15 cellular contexts compared by ENCODE assay signal in genomic region chr14:39023939-39024871, GRCh38.
DNase-seq lines count a peak whose midpoint lies in the region; ATAC-seq lines count a peak whose summit lies in the region.
"Had no signal": no experiment of that assay in that cellular context is flagged by ENCODE, and none has a peak within 500 bp of the region (broad histone marks: within the 10 kb centered on the region; RNA-seq: fewer than 3 reads in every experiment).

No MANE protein-coding gene starts in this region.

- H3K4me3 ChIP-seq in mucosa of stomach (ENCODE audit: low read length), result no peak overlapping the region

- no peak for ATAC-seq in HG03469 (IDR thresholded peaks at IDR 0.05; ENCODE audit: unreplicated experiment)
- no peak for ATAC-seq in GM18867 (IDR thresholded peaks at IDR 0.05; ENCODE audit: unreplicated experiment)
- ATAC-seq: activated CD4-positive, alpha-beta T cell treated with anti-CD3 and anti-CD28 coated beads for 36 hours had no signal

- H3K36me3 ChIP-seq in mucosa of stomach (ENCODE audit: control insufficient read depth, insufficient read depth, low read length), result no peaks in the 10 kb centered on the region
- H3K36me3 ChIP-seq: neutrophil had no signal

- H3K9me3 ChIP-seq in mucosa of stomach (ENCODE audit: control insufficient read depth, low read length), result no peaks in the 10 kb centered on the region
- H3K9me3 ChIP-seq: neutrophil had no signal

- H3K27me3 ChIP-seq in mucosa of stomach (ENCODE audit: control insufficient read depth, insufficient read depth, low read length), result no peaks in the 10 kb centered on the region
- H3K27me3 ChIP-seq: neutrophil had no signal

- H3K4me1 ChIP-seq in mucosa of stomach (ENCODE audit: control insufficient read depth, insufficient read depth, low read length), result peaks cover 19% of the 10 kb centered on the region

- H3K9ac ChIP-seq in mucosa of stomach (ENCODE audit: low read length), result peak overlapping the region; percentile 43

- peak; percentile 89 for DNase-seq in DMS 273 treated with DMSO at 0.1 percent for 48 hours (lab: John Stamatoyannopoulos, UW)
- DNase-seq in NCI-H146 treated with DMSO at 0.1 percent for 48 hours (lab: John Stamatoyannopoulos, UW; ENCODE audit: unreplicated experiment), result peak; percentile 81
- DNase-seq in NCI-H748 treated with DMSO at 0.1 percent for 48 hours (lab: John Stamatoyannopoulos, UW), result peak; percentile 23
- DNase-seq in stimulated activated CD8-positive, alpha-beta memory T cell treated with anti-CD3 and anti-CD28 coated beads, Interleukin-4, amount 100 ng/mL, for 48 hours, result no peak
- DNase-seq in HCEC 1CT, result no peak
- DNase-seq: activated CD4-positive, alpha-beta T cell treated with anti-CD3 and anti-CD28 coated beads for 36 hours; activated T-cell treated with anti-CD3 and anti-CD28 coated beads, Interleukin-2, amount 50 U/mL, for 48 hours; foreskin fibroblast; HFFc6; immature natural killer cell; mesendoderm had no signal

Comparison
In these comparisons a context has a peak if more than half of its experiments do, and no peak if none do; other contexts are left out.
1. DNase-seq: peak in DMS 273 treated with DMSO at 0.1 percent for 48 hours (single experiment), NCI-H146 treated with DMSO at 0.1 percent for 48 hours (single experiment) and NCI-H748 treated with DMSO at 0.1 percent for 48 hours (single experiment); none in stimulated activated CD8-positive, alpha-beta memory T cell treated with anti-CD3 and anti-CD28 coated beads, Interleukin-4, amount 100 ng/mL, for 48 hours (single experiment) and HCEC 1CT (single experiment).